Comparison of ENCODE assay signal across 8 cellular contexts in genomic region chr4:147616849-147617172, GRCh38. TPM values are rescaled to one million over a fixed set of nuclear protein-coding genes. Genes with fewer than 3 reads are reported as not detected.
DNase-seq lines count a peak whose midpoint lies in the region; ATAC-seq, FAIRE-seq and TF ChIP-seq lines count a peak whose summit lies in the region.

No MANE protein-coding gene starts in this region.

- H3K4me3 ChIP-seq in astrocyte of the spinal cord (ENCODE audit: low read depth, low read length) = peak overlapping the region; percentile 95

- peaks cover 22% of the 10 kb centered on the region for H3K27me3 Mint-ChIP-seq in T-helper 1 cell treated with Interleukin-12 subunit alpha and Interleukin-12 subunit beta and Interleukin-4 antibody, amounts not matched to agents 30 μg/mL and 1 μg/mL, for 36 hours (ENCODE audit: low read depth)
- H3K27me3 Mint-ChIP-seq in mesothelial cell of epicardium (ENCODE audit: low read depth) = peaks cover 2% of the 10 kb centered on the region

- peak overlapping the region; percentile 90 for H3K4me3 Mint-ChIP-seq in T-helper 1 cell treated with Interleukin-12 subunit alpha and Interleukin-12 subunit beta and Interleukin-4 antibody, amounts not matched to agents 30 μg/mL and 1 μg/mL, for 36 hours
- peak overlapping the region; percentile 95 for H3K4me3 Mint-ChIP-seq in mesothelial cell of epicardium

- DNase-seq in T-helper 1 cell (no peak), astrocyte of the spinal cord (ENCODE audit: low read depth, low spot score) (no peak), mesothelial cell of epicardium (ENCODE audit: low spot score in 2 of 2, unreplicated experiment in 2 of 2) (no peak), GM19238 (ENCODE audit: insufficient read length, low spot score) (no peak), NCI-H1694 treated with DMSO at 0.1 percent for 48 hours (lab: John Stamatoyannopoulos, UW) (no peak), HTR-8/SVneo (ENCODE audit: insufficient read length, low spot score) (no peak)

- H3K9me3 Mint-ChIP-seq in T-helper 1 cell treated with Interleukin-12 subunit alpha and Interleukin-12 subunit beta and Interleukin-4 antibody, amounts not matched to agents 30 μg/mL and 1 μg/mL, for 36 hours = no peaks in the 10 kb centered on the region
- H3K9me3 Mint-ChIP-seq in mesothelial cell of epicardium = no peaks in the 10 kb centered on the region

- no peak for FAIRE-seq in HTR-8/SVneo (lab: Jason Lieb, UNC)

- H3K4me1 Mint-ChIP-seq in T-helper 1 cell treated with Interleukin-12 subunit alpha and Interleukin-12 subunit beta and Interleukin-4 antibody, amounts not matched to agents 30 μg/mL and 1 μg/mL, for 36 hours (ENCODE audit: low read depth) = peaks cover 24% of the 10 kb centered on the region
- peaks cover 26% of the 10 kb centered on the region for H3K4me1 Mint-ChIP-seq in mesothelial cell of epicardium

- TF ChIP-seq CTCF in astrocyte of the spinal cord (IDR thresholded peaks at IDR 0.05; ENCODE audit: low read depth, low read length) (no peak), mesothelial cell of epicardium (IDR thresholded peaks at IDR 0.05; ENCODE audit: unreplicated experiment) (no peak)

- in situ Hi-C loops in astrocyte of the spinal cord (cut with HindIII; ENCODE audit: low sequenced_read_pairs) = no loop called here

- peak overlapping the region; percentile 93 for H3K27ac Mint-ChIP-seq in T-helper 1 cell treated with Interleukin-12 subunit alpha and Interleukin-12 subunit beta and Interleukin-4 antibody, amounts not matched to agents 30 μg/mL and 1 μg/mL, for 36 hours
- H3K27ac Mint-ChIP-seq in mesothelial cell of epicardium = peak overlapping the region; percentile 97

- H3K36me3 Mint-ChIP-seq in T-helper 1 cell treated with Interleukin-12 subunit alpha and Interleukin-12 subunit beta and Interleukin-4 antibody, amounts not matched to agents 30 μg/mL and 1 μg/mL, for 36 hours (ENCODE audit: low read depth) = peaks cover 19% of the 10 kb centered on the region
- H3K36me3 Mint-ChIP-seq in mesothelial cell of epicardium = peaks cover 9% of the 10 kb centered on the region

- peak; percentile 14 for ATAC-seq in HG03139 (IDR thresholded peaks at IDR 0.05; ENCODE audit: unreplicated experiment)

RNA-seq across cellular contexts. Expression of gene TMEM184C, which starts 0.4 kb away (rescaled TPM):
- 34.7 to 38.7 TPM (median 37.6 TPM) in 3 replicates for total RNA-seq in mesothelial cell of epicardium
